26 cellular contexts compared by ENCODE assay signal in genomic region chr12:88736031-88736430, GRCh38.
"Had no signal": no experiment of that assay in that cellular context is flagged by ENCODE, and none has a peak within 500 bp of the region (broad histone marks: within the 10 kb centered on the region; RNA-seq: fewer than 3 reads in every experiment).

No MANE protein-coding gene starts in this region.

- H3K4me3 ChIP-seq: stomach, suprapubic skin, testis, thoracic aorta, thyroid gland, tibial artery, tibial nerve, transverse colon, upper lobe of left lung, upper lobe of right lung, uterus, vagina had no signal

- H3K4me1 ChIP-seq: suprapubic skin, testis, thyroid gland, tibial artery, tibial nerve, transverse colon, upper lobe of right lung, uterus, vagina had no signal

- H3K9me3 ChIP-seq: stomach, suprapubic skin, testis, thoracic aorta, thyroid gland, tibial artery, tibial nerve, transverse colon, upper lobe of left lung, upper lobe of right lung, uterus, vagina had no signal

- ATAC-seq: stimulated activated effector memory CD8-positive, alpha-beta T cell treated with anti-CD3 and anti-CD28 coated beads, Interleukin-12 subunit alpha, Interleukin-12 subunit beta, amount 100 ng/mL, for 72 hours; stimulated activated memory B cell treated with anti-CD40 and anti-IgM and Interleukin-4, amounts not matched to agents 10 μg/mL and 1 μg/mL and 100 μg/mL, for 72 hours; stimulated activated naive B cell treated with anti-CD40 and anti-IgM and Interleukin-4, amounts not matched to agents 10 μg/mL and 1 μg/mL and 100 μg/mL, for 72 hours; stimulated activated naive CD8-positive, alpha-beta T cell treated with anti-CD3 and anti-CD28 coated beads, Interleukin-15, amount 100 ng/mL, for 72 hours; stimulated activated naive CD8-positive, alpha-beta T cell treated with anti-CD3 and anti-CD28 coated beads, Interleukin-15, Interleukin-2, amounts not matched to agents 100 U/mL and 50 U/mL, for 24 hours; upper lobe of right lung had no signal

- FAIRE-seq: urothelium cell line had no signal

- H3K27me3 ChIP-seq: stomach, suprapubic skin, testis, thyroid gland, tibial artery, tibial nerve, transverse colon, upper lobe of left lung, upper lobe of right lung, uterus, vagina had no signal

- DNase-seq: stimulated activated CD4-positive, alpha-beta T cell treated with anti-CD3 and anti-CD28 coated beads, Interleukin-2, amount 100 ng/mL, for 48 hours; stimulated activated CD4-positive, alpha-beta T cell treated with anti-CD3 and anti-CD28 coated beads, Interleukin-4, amount 100 ng/mL, for 1 hour; stimulated activated CD4-positive, alpha-beta T cell treated with anti-CD3 and anti-CD28 coated beads, Interleukin-4, amount 100 ng/mL, for 24 hours; stimulated activated CD4-positive, alpha-beta T cell treated with anti-CD3 and anti-CD28 coated beads, Interleukin-4, amount 100 ng/mL, for 4 hours; stimulated activated CD8-positive, alpha-beta memory T cell treated with anti-CD3 and anti-CD28 coated beads, Interleukin-4, amount 100 ng/mL, for 48 hours; stimulated activated naive B cell treated with anti-CD40 and anti-IgM and Interleukin-4, amounts not matched to agents 10 μg/mL and 1 μg/mL and 100 μg/mL, for 72 hours; stimulated activated naive CD4-positive, alpha-beta T cell; stimulated activated naive CD4-positive, alpha-beta T cell treated with Interleukin-2 at 50 U/mL for 16 hours; stimulated activated naive CD8-positive, alpha-beta T cell treated with anti-CD3 and anti-CD28 coated beads, Interleukin-15, amount 100 ng/mL, for 72 hours; stimulated activated naive CD8-positive, alpha-beta T cell treated with anti-CD3 and anti-CD28 coated beads, Interleukin-15, Interleukin-2, amounts not matched to agents 100 U/mL and 50 U/mL, for 24 hours; stomach; substantia nigra; testis; thyroid gland; tibial artery; transverse colon; upper lobe of right lung; uterus had no signal

- H3K27ac ChIP-seq: stomach, suprapubic skin, testis, thoracic aorta, thyroid gland, tibial artery, tibial nerve, transverse colon, upper lobe of left lung, upper lobe of right lung, uterus, vagina had no signal

- H3K36me3 ChIP-seq: stomach, suprapubic skin, thoracic aorta, thyroid gland, tibial artery, tibial nerve, transverse colon, upper lobe of left lung, upper lobe of right lung, uterus, vagina had no signal
